In the genomic region with DNA sequence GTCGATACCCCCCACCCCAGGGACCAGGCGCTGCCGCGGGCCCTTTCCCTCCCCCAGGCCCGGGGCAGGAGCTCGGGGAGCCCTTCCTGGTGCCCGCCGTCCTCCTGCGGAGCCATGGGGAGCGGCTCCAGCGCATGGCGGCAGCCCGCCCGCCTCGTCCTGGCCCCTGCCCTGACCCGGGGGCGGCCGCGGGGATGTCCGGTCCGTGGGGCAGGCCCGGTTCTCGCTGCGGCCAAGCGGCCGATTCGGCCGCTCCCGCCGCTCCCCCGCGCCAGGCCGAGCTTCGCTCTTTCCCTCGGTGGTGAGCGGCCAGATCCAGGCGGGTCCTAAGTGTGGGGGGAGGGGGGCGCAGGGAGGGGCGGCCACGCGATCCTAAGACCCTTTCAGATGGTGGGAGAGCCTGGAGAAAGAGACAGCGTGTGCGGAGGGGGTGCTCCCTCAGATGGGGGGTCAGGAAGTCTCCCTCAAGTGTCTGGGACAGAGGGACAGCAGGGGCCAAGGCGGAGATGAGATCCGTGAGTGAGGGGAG, we compare ENCODE assay signal across 8 cellular contexts. TPM values are rescaled to one million over a fixed set of nuclear protein-coding genes. Genes with fewer than 3 reads are reported as not detected.
DNase-seq lines count a peak whose midpoint lies in the region; ATAC-seq lines count a peak whose summit lies in the region.

No MANE protein-coding gene starts in this region.

- peak overlapping the region; percentile 45 for H3K4me3 Mint-ChIP-seq in activated naive CD8-positive, alpha-beta T cell treated with anti-CD3 and anti-CD28 coated beads, Interleukin-2, amount 50 U/mL, for 24 hours
- H3K4me3 Mint-ChIP-seq in stimulated activated memory B cell treated with anti-CD40 and anti-IgM and Interleukin-4, amounts not matched to agents 10 μg/mL and 1 μg/mL and 100 μg/mL, for 72 hours = peak overlapping the region; percentile 92

- peaks cover 39% of the 10 kb centered on the region for H3K4me1 Mint-ChIP-seq in activated naive CD8-positive, alpha-beta T cell treated with anti-CD3 and anti-CD28 coated beads, Interleukin-2, amount 50 U/mL, for 24 hours
- H3K4me1 Mint-ChIP-seq in stimulated activated memory B cell treated with anti-CD40 and anti-IgM and Interleukin-4, amounts not matched to agents 10 μg/mL and 1 μg/mL and 100 μg/mL, for 72 hours = peaks cover 52% of the 10 kb centered on the region

- H3K27ac ChIP-seq in iPS-18a (ENCODE audit: low read length) = no peak overlapping the region

- no peaks in the 10 kb centered on the region for H3K9me3 ChIP-seq in iPS-18a (ENCODE audit: control insufficient read depth, low read depth, low read length)

- peak overlapping the region; percentile 49 for H3K9ac ChIP-seq in iPS-18a (ENCODE audit: low read length)

- no peaks in the 10 kb centered on the region for H3K36me3 ChIP-seq in iPS-18a (ENCODE audit: control insufficient read depth, low read depth, low read length)

- H3K4me1 ChIP-seq in iPS-18a (ENCODE audit: control insufficient read depth, low read depth, low read length) = no peaks in the 10 kb centered on the region

- H3K27me3 ChIP-seq in iPS-18a (ENCODE audit: control insufficient read depth, insufficient read depth, low read length) = peaks cover 45% of the 10 kb centered on the region

- peaks cover 11% of the 10 kb centered on the region for H3K36me3 Mint-ChIP-seq in activated naive CD8-positive, alpha-beta T cell treated with anti-CD3 and anti-CD28 coated beads, Interleukin-2, amount 50 U/mL, for 24 hours (ENCODE audit: low read depth)
- H3K36me3 Mint-ChIP-seq in stimulated activated memory B cell treated with anti-CD40 and anti-IgM and Interleukin-4, amounts not matched to agents 10 μg/mL and 1 μg/mL and 100 μg/mL, for 72 hours = peaks cover 19% of the 10 kb centered on the region

- no peak for ATAC-seq in activated naive CD8-positive, alpha-beta T cell treated with anti-CD3 and anti-CD28 coated beads, Interleukin-2, amount 50 U/mL, for 24 hours
- ATAC-seq in stimulated activated memory B cell treated with anti-CD40 and anti-IgM and Interleukin-4, amounts not matched to agents 10 μg/mL and 1 μg/mL and 100 μg/mL, for 72 hours = no peak
- no peak for ATAC-seq in HG02763 (IDR thresholded peaks at IDR 0.05; ENCODE audit: unreplicated experiment)

- peak; percentile 6 for DNase-seq in NCI-H748 (lab: John Stamatoyannopoulos, UW; ENCODE audit: unreplicated experiment)
- no peak for DNase-seq in NCI-H748 treated with DMSO at 0.1 percent for 48 hours (lab: John Stamatoyannopoulos, UW)
- no peak for DNase-seq in activated naive CD8-positive, alpha-beta T cell treated with anti-CD3 and anti-CD28 coated beads, Interleukin-2, amount 50 U/mL, for 24 hours
- DNase-seq in NCI-H1694 (lab: John Stamatoyannopoulos, UW) = no peak
- no peak for DNase-seq in ureter (ENCODE audit: low spot score)

- peaks cover 6% of the 10 kb centered on the region for H3K27me3 Mint-ChIP-seq in activated naive CD8-positive, alpha-beta T cell treated with anti-CD3 and anti-CD28 coated beads, Interleukin-2, amount 50 U/mL, for 24 hours
- H3K27me3 Mint-ChIP-seq in stimulated activated memory B cell treated with anti-CD40 and anti-IgM and Interleukin-4, amounts not matched to agents 10 μg/mL and 1 μg/mL and 100 μg/mL, for 72 hours = no peaks in the 10 kb centered on the region

- peaks cover 5% of the 10 kb centered on the region for H3K9me3 Mint-ChIP-seq in activated naive CD8-positive, alpha-beta T cell treated with anti-CD3 and anti-CD28 coated beads, Interleukin-2, amount 50 U/mL, for 24 hours
- peaks cover 5% of the 10 kb centered on the region for H3K9me3 Mint-ChIP-seq in stimulated activated memory B cell treated with anti-CD40 and anti-IgM and Interleukin-4, amounts not matched to agents 10 μg/mL and 1 μg/mL and 100 μg/mL, for 72 hours

- no peak overlapping the region for H3K27ac Mint-ChIP-seq in activated naive CD8-positive, alpha-beta T cell treated with anti-CD3 and anti-CD28 coated beads, Interleukin-2, amount 50 U/mL, for 24 hours
- H3K27ac Mint-ChIP-seq in stimulated activated memory B cell treated with anti-CD40 and anti-IgM and Interleukin-4, amounts not matched to agents 10 μg/mL and 1 μg/mL and 100 μg/mL, for 72 hours = peak overlapping the region; percentile 79

- H3K4me3 ChIP-seq in iPS-18a (ENCODE audit: low read length) = peak overlapping the region; percentile 66

RNA-seq across cellular contexts. Expression of gene NEIL1, which starts 1.3 kb away (rescaled TPM):
- 44.9 TPM for total RNA-seq in ureter

RNA-seq across cellular contexts. Expression of gene COMMD4, which starts 12.2 kb away (rescaled TPM):
- 53.0 TPM for total RNA-seq in ureter

RNA-seq across cellular contexts. Expression of gene MAN2C1, which starts 20.3 kb away (rescaled TPM):
- 325 TPM for total RNA-seq in ureter
